Comparison of ENCODE assay signal across 10 cellular contexts in the genomic region with DNA sequence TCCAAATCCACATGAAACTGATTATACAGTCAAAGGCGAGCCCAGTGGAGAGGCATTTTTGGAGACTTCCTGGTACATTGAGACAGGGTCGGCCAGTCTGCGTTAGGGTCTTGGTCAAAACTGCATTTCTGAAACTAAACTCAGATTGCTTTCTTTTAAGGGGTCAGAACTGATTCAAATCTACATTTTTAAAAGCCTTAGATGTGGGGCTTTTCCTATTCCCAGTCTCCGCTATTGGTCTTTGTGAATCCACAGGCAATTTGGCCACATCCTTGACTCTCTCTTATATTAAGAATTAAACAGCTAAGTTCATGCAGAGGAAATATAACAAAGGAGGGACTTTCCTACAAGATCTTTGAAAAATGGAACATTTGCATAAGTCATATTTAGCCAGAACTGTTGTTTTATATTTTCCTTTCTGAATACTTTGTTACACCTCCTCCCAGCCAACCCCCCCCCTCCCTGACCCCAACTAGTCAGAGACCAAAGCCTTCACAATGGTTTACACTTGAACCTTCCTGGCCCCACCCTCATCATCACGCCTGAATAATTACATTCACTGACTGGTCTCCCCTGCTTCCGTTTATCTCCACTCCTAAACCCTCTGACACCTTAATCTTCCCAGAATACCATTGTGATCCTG. TPM values are rescaled to one million over a fixed set of nuclear protein-coding genes. Genes with fewer than 3 reads are reported as not detected.
DNase-seq lines count a peak whose midpoint lies in the region; ATAC-seq, FAIRE-seq and TF ChIP-seq lines count a peak whose summit lies in the region.
"Had no signal": no experiment of that assay in that cellular context is flagged by ENCODE, and none has a peak within 500 bp of the region (broad histone marks: within the 10 kb centered on the region; RNA-seq: fewer than 3 reads in every experiment).

No MANE protein-coding gene starts in this region.

- no peak overlapping the region for H3K4me3 ChIP-seq in esophagus squamous epithelium
- no peak overlapping the region for H3K4me3 ChIP-seq in HepG2 (replicated peaks in 1 of 3; ENCODE audit: insufficient read depth in 1 of 3, low read depth in 2 of 3, low read length in 3 of 3)

- no peak for TF ChIP-seq CTCF in GM10266 (IDR thresholded peaks at IDR 0.05; ENCODE audit: control insufficient read depth, insufficient read depth, low read depth, missing control alignments)
- TF ChIP-seq CTCF in esophagus squamous epithelium (IDR thresholded peaks at IDR 0.05), result no peak
- no peak for TF ChIP-seq CTCF in HepG2 (CRISPR knock-in tag; IDR thresholded peaks at IDR 0.05)

- H3K36me3 ChIP-seq in esophagus squamous epithelium, result no peaks in the 10 kb centered on the region
- no peaks in the 10 kb centered on the region for H3K36me3 ChIP-seq in HepG2 (replicated peaks in 1 of 2; ENCODE audit: control insufficient read depth in 1 of 2, insufficient read depth in 2 of 2, low read length in 2 of 2)

- CTCF ChIA-PET in HepG2 (lab: Yijun Ruan, JAX; ENCODE audit: low intra/inter-chr PET ratio, low total read pairs), result no interaction called here

- H2AFZ ChIP-seq in HepG2 (ENCODE audit: low read length), result no peak overlapping the region

- intact Hi-C loops in esophagus squamous epithelium (cut with DNase I), result no loop called here
- intact Hi-C loops in HepG2 (cut with micrococcal nuclease; ENCODE audit: unreplicated experiment), result no loop called here

- POLR2A ChIA-PET in HepG2 (lab: Yijun Ruan, JAX), result no interaction called here

- no peak overlapping the region for H3K4me2 ChIP-seq in HepG2 (ENCODE audit: low read depth, low read length)

- H3K9me3 ChIP-seq in esophagus squamous epithelium (no peaks in the 10 kb centered on the region), HepG2 (ENCODE audit: low read length) (no peaks in the 10 kb centered on the region)

- TF ChIP-seq POLR2A in esophagus squamous epithelium (IDR thresholded peaks at IDR 0.05) (no peak), HepG2 (IDR thresholded peaks at IDR 0.05; ENCODE audit: insufficient read depth in 1 of 2, low read depth in 2 of 2, low read length in 2 of 2) (no peak)

- DNase-seq in GM10266 (ENCODE audit: extremely low spot score) (peak; percentile 40), esophagus squamous epithelium (lab: John Stamatoyannopoulos, UW) (peak; percentile 5), DMS53 treated with DMSO at 0.1 percent for 48 hours (lab: John Stamatoyannopoulos, UW; ENCODE audit: unreplicated experiment) (no peak), HT-29 (ENCODE audit: low spot score) (no peak), HepG2 (ENCODE audit: low spot score) (no peak), occipital lobe (lab: John Stamatoyannopoulos, UW) (no peak)

- TF ChIP-seq EP300 in HepG2 (IDR thresholded peaks at IDR 0.05; ENCODE audit: low read depth in 2 of 2, low read length in 2 of 2) (no peak), HepG2 (CRISPR knock-in tag; IDR thresholded peaks at IDR 0.05; ENCODE audit: borderline replicate concordance) (no peak)

- no TSS peak for BruUV-seq in HepG2 (replicated peaks; lab: Mats Ljungman, UMichigan)

- no peak for FAIRE-seq in HepG2 (lab: Jason Lieb, UNC)
- FAIRE-seq: G401.6 had no signal

- ATAC-seq in GM21360 (IDR thresholded peaks at IDR 0.05; ENCODE audit: unreplicated experiment) (peak; percentile 71), HG03565 (IDR thresholded peaks at IDR 0.05; ENCODE audit: unreplicated experiment) (peak; percentile 54), HepG2 (no peak)

- in situ Hi-C loops in HepG2 (cut with HindIII; ENCODE audit: extremely low pct_ligation_motif_present, low pct_unique_long_range_greater_than_20kb), result no loop called here

- H3K4me1 ChIP-seq in esophagus squamous epithelium (peaks cover 0 to 3% (median 0%) of the 10 kb centered on the region in 3 donors), HepG2 (ENCODE audit: insufficient read depth, low read length) (no peaks in the 10 kb centered on the region)

- WGBS in esophagus squamous epithelium, 2 donors, result 47 to 48% methylated on average over 6 of the region's 6 CpGs
- 28% methylated on average over 6 of the region's 6 CpGs for WGBS in HepG2 (ENCODE audit: low lambda C conversion rate)

- no peak for TF ChIP-seq RAD21 in HepG2 (CRISPR knock-in tag; IDR thresholded peaks at IDR 0.05)

- H3K27me3 ChIP-seq in esophagus squamous epithelium, result peaks cover 0 to 4% (median 0%) of the 10 kb centered on the region in 4 donors
- H3K27me3 ChIP-seq in HepG2 (ENCODE audit: control insufficient read depth in 1 of 2, insufficient read depth in 2 of 2, low read length in 2 of 2), result peaks cover 1 to 9% of the 10 kb centered on the region in 2 experiments; a peak in 4 of 5 replicates

- H4K20me1 ChIP-seq in HepG2 (ENCODE audit: insufficient read depth, low read length), result no peaks in the 10 kb centered on the region

- no peak overlapping the region for H3K9ac ChIP-seq in HepG2 (ENCODE audit: insufficient read depth, low read depth, low read length)

- no peak overlapping the region for H3K27ac ChIP-seq in esophagus squamous epithelium
- no peak overlapping the region for H3K27ac ChIP-seq in HepG2 (ENCODE audit: extremely low read length, insufficient read depth, low read length)

- no peaks in the 10 kb centered on the region for H3K79me2 ChIP-seq in HepG2 (ENCODE audit: insufficient read depth, low read length)

RNA-seq across cellular contexts. Expression of a gene that starts 30.9 kb away (rescaled TPM):
- total RNA-seq in esophagus squamous epithelium (1 to 10 TPM in 2 of 4 donors, under 1 TPM in 2; 0.38 to 2.2 (median 1.1) TPM), HepG2 (2016; rRNA removed; fragmentation: Illumina TruSeq; extraction: Trizol) (0.13 and 0.32 TPM in 2 replicates), occipital lobe (0.47 TPM)
- 2.0 TPM in 1 of 2 replicates, not detected in the other for total RNA-seq in HT-29 (2014; rRNA removed; shearing (Covaris generic))
- total RNA-seq in HepG2 (2016; cell fraction: cytosol; rRNA removed; fragmentation: Illumina TruSeq; extraction: Trizol; ENCODE audit: low read depth), result not detected in 2 replicates
- 0.13 and 0.27 TPM in 2 replicates for total RNA-seq in HepG2 (2016; cell fraction: insoluble cytoplasmic fraction; rRNA removed; fragmentation: Illumina TruSeq; extraction: Trizol)
- total RNA-seq in HepG2 (2016; cell fraction: membrane; rRNA removed; fragmentation: Illumina TruSeq; extraction: Trizol), result 0.17 TPM in 1 of 2 replicates, not detected in the other
- total RNA-seq in HepG2 (2016; cell fraction: nucleus; rRNA removed; fragmentation: Illumina TruSeq; extraction: Trizol), result 0.71 TPM in 1 of 2 replicates, not detected in the other
- 0.03 and 0.18 TPM in 2 replicates for polyA plus RNA-seq in HepG2 (2011; rRNA removed)
- 0.04 and 0.11 TPM in 2 replicates for polyA plus RNA-seq in HepG2 (2011; cell fraction: cytosol; rRNA removed)
- polyA plus RNA-seq in HepG2 (2011; cell fraction: nucleus; rRNA removed), result not detected in 2 replicates
- not detected in 2 replicates for polyA plus RNA-seq in HepG2 (2012)
- polyA plus RNA-seq in HepG2 (2016; cell fraction: cytosol; fragmentation: Illumina TruSeq; extraction: Trizol; ENCODE audit: low read depth), result not detected in 2 replicates
- polyA plus RNA-seq in HepG2 (2016; cell fraction: insoluble cytoplasmic fraction; fragmentation: Illumina TruSeq; extraction: Trizol; ENCODE audit: low read depth), result 0.24 TPM in 1 of 2 replicates, not detected in the other
- polyA plus RNA-seq in HepG2 (2016; cell fraction: membrane; fragmentation: Illumina TruSeq; extraction: Trizol; ENCODE audit: low read depth), result 0.12 TPM in 1 of 2 replicates, not detected in the other
- polyA plus RNA-seq in HepG2 (2016; cell fraction: nucleus; fragmentation: Illumina TruSeq; extraction: Trizol; ENCODE audit: insufficient read depth, low read depth), result not detected in 2 replicates
- not detected in 2 replicates for polyA minus RNA-seq in HepG2 (2011; rRNA and poly(A)+ RNA removed; ENCODE audit: low replicate concordance)
- not detected in 2 replicates for polyA minus RNA-seq in HepG2 (2011; cell fraction: cytosol; rRNA and poly(A)+ RNA removed)
- not detected in 2 replicates for polyA minus RNA-seq in HepG2 (2011; cell fraction: nucleus; rRNA and poly(A)+ RNA removed)
- polyA plus RNA-seq: neural cell had no signal

RNA-seq across cellular contexts. Expression of a gene that starts 50.6 kb away (rescaled TPM):
- 10 to 100 TPM in 1 of 4 donors, 1 to 10 TPM in 2, under 1 TPM in 1; 0.19 to 15.1 (median 3.1) TPM for total RNA-seq in esophagus squamous epithelium
- not detected in 2 replicates for total RNA-seq in HT-29 (2014; rRNA removed; shearing (Covaris generic))
- not detected in 2 replicates for total RNA-seq in HepG2 (2016; rRNA removed; fragmentation: Illumina TruSeq; extraction: Trizol)
- not detected in 2 replicates for total RNA-seq in HepG2 (2016; cell fraction: cytosol; rRNA removed; fragmentation: Illumina TruSeq; extraction: Trizol; ENCODE audit: low read depth)
- total RNA-seq in HepG2 (2016; cell fraction: insoluble cytoplasmic fraction; rRNA removed; fragmentation: Illumina TruSeq; extraction: Trizol), result not detected in 2 replicates
- total RNA-seq in HepG2 (2016; cell fraction: membrane; rRNA removed; fragmentation: Illumina TruSeq; extraction: Trizol), result not detected in 2 replicates
- total RNA-seq in HepG2 (2016; cell fraction: nucleus; rRNA removed; fragmentation: Illumina TruSeq; extraction: Trizol), result not detected in 2 replicates
- polyA plus RNA-seq in HepG2 (2011; rRNA removed), result 0.11 TPM in 1 of 2 replicates, not detected in the other
- not detected in 2 replicates for polyA plus RNA-seq in HepG2 (2011; cell fraction: cytosol; rRNA removed)
- not detected in 2 replicates for polyA plus RNA-seq in HepG2 (2011; cell fraction: nucleus; rRNA removed)
- polyA plus RNA-seq in HepG2 (2012), result not detected in 2 replicates
- not detected in 2 replicates for polyA plus RNA-seq in HepG2 (2016; cell fraction: cytosol; fragmentation: Illumina TruSeq; extraction: Trizol; ENCODE audit: low read depth)
- polyA plus RNA-seq in HepG2 (2016; cell fraction: insoluble cytoplasmic fraction; fragmentation: Illumina TruSeq; extraction: Trizol; ENCODE audit: low read depth), result not detected in 2 replicates
- not detected in 2 replicates for polyA plus RNA-seq in HepG2 (2016; cell fraction: membrane; fragmentation: Illumina TruSeq; extraction: Trizol; ENCODE audit: low read depth)
- polyA plus RNA-seq in HepG2 (2016; cell fraction: nucleus; fragmentation: Illumina TruSeq; extraction: Trizol; ENCODE audit: insufficient read depth, low read depth), result not detected in 2 replicates
- not detected in 2 replicates for polyA minus RNA-seq in HepG2 (2011; rRNA and poly(A)+ RNA removed; ENCODE audit: low replicate concordance)
- polyA minus RNA-seq in HepG2 (2011; cell fraction: cytosol; rRNA and poly(A)+ RNA removed), result not detected in 2 replicates
- polyA minus RNA-seq in HepG2 (2011; cell fraction: nucleus; rRNA and poly(A)+ RNA removed), result not detected in 2 replicates
- total RNA-seq in occipital lobe, result 0.16 TPM
- polyA plus RNA-seq: neural cell had no signal

RNA-seq across cellular contexts. Expression of a gene that starts 53.4 kb away (rescaled TPM):
- total RNA-seq in esophagus squamous epithelium (1 to 10 TPM in 3 of 4 donors, not detected in 1; 1.2 to 2.6 (median 1.7) TPM), HepG2 (2016; rRNA removed; fragmentation: Illumina TruSeq; extraction: Trizol) (0.04 TPM in 1 of 2 replicates, not detected in the other), occipital lobe (0.94 TPM)
- total RNA-seq in HT-29 (2014; rRNA removed; shearing (Covaris generic)), result not detected in 2 replicates
- not detected in 2 replicates for total RNA-seq in HepG2 (2016; cell fraction: cytosol; rRNA removed; fragmentation: Illumina TruSeq; extraction: Trizol; ENCODE audit: low read depth)
- 0.04 TPM in 1 of 2 replicates, not detected in the other for total RNA-seq in HepG2 (2016; cell fraction: insoluble cytoplasmic fraction; rRNA removed; fragmentation: Illumina TruSeq; extraction: Trizol)
- total RNA-seq in HepG2 (2016; cell fraction: membrane; rRNA removed; fragmentation: Illumina TruSeq; extraction: Trizol), result not detected in 2 replicates
- not detected in 2 replicates for total RNA-seq in HepG2 (2016; cell fraction: nucleus; rRNA removed; fragmentation: Illumina TruSeq; extraction: Trizol)
- 0.08 and 0.09 TPM in 2 replicates for polyA plus RNA-seq in HepG2 (2011; rRNA removed)
- polyA plus RNA-seq in HepG2 (2011; cell fraction: cytosol; rRNA removed), result 0.04 and 0.05 TPM in 2 replicates
- 0.05 TPM in 1 of 2 replicates, not detected in the other for polyA plus RNA-seq in HepG2 (2011; cell fraction: nucleus; rRNA removed)
- polyA plus RNA-seq in HepG2 (2012), result 0.05 TPM in 1 of 2 replicates, not detected in the other
- not detected in 2 replicates for polyA plus RNA-seq in HepG2 (2016; cell fraction: cytosol; fragmentation: Illumina TruSeq; extraction: Trizol; ENCODE audit: low read depth)
- polyA plus RNA-seq in HepG2 (2016; cell fraction: insoluble cytoplasmic fraction; fragmentation: Illumina TruSeq; extraction: Trizol; ENCODE audit: low read depth), result 0.07 TPM in 1 of 2 replicates, not detected in the other
- polyA plus RNA-seq in HepG2 (2016; cell fraction: membrane; fragmentation: Illumina TruSeq; extraction: Trizol; ENCODE audit: low read depth), result not detected in 2 replicates
- polyA plus RNA-seq in HepG2 (2016; cell fraction: nucleus; fragmentation: Illumina TruSeq; extraction: Trizol; ENCODE audit: insufficient read depth, low read depth), result not detected in 2 replicates
- 0.12 TPM in 1 of 2 replicates, not detected in the other for polyA minus RNA-seq in HepG2 (2011; rRNA and poly(A)+ RNA removed; ENCODE audit: low replicate concordance)
- not detected in 2 replicates for polyA minus RNA-seq in HepG2 (2011; cell fraction: cytosol; rRNA and poly(A)+ RNA removed)
- 0.12 TPM in 1 of 2 replicates, not detected in the other for polyA minus RNA-seq in HepG2 (2011; cell fraction: nucleus; rRNA and poly(A)+ RNA removed)
- polyA plus RNA-seq: neural cell had no signal

Comparison
In these comparisons a context has a peak if more than half of its experiments do, and no peak if none do; other contexts are left out.
1. DNase-seq: peak in GM10266 (single experiment) and esophagus squamous epithelium (single experiment); none in DMS53 treated with DMSO at 0.1 percent for 48 hours (single experiment), HT-29 (single experiment), HepG2 (single experiment) and occipital lobe (single experiment).